In the genomic region with DNA sequence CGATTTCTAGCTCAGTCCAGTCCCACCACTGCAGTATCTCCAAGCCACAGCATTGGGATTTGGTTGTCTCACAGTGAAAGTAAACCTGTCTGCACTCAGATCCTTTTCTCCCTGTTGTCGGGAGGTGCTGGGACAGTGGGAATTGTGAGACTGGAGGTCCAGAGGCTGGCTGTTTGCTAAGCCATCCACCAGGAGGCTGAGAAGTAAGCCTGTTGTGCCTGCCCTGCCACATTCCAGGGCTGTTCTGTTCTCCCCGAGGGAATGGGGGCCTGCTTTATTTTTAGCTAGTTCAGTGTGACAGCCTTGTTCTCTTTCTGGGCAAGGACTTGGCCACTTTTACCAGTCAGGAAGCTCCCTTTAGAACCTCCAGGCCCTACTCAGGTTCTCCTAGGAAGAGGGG, we compare ENCODE assay signal across 8 cellular contexts. TPM values are rescaled to one million over a fixed set of nuclear protein-coding genes. Genes with fewer than 3 reads are reported as not detected.
DNase-seq lines count a peak whose midpoint lies in the region; ATAC-seq and TF ChIP-seq lines count a peak whose summit lies in the region.

No MANE protein-coding gene starts in this region.

- H3K4me3 Mint-ChIP-seq in neural progenitor cell: no peak overlapping the region

- H3K79me2 ChIP-seq in neural progenitor cell (ENCODE audit: low read depth): peaks cover 60% of the 10 kb centered on the region

- no peak overlapping the region for H3K27ac Mint-ChIP-seq in neural progenitor cell

- peaks cover 32% of the 10 kb centered on the region for H3K4me1 ChIP-seq in neural progenitor cell

- H4K20me1 ChIP-seq in neural progenitor cell (ENCODE audit: low read depth): peaks cover 21% of the 10 kb centered on the region

- DNase-seq in AG20443 (ENCODE audit: low spot score) (peak; percentile 62), fibroblast of pulmonary artery (ENCODE audit: low read depth) (peak; percentile 56), neural progenitor cell (ENCODE audit: low spot score) (peak; percentile 72), NCI-H2029 (lab: John Stamatoyannopoulos, UW) (no peak), A172 (ENCODE audit: low spot score) (no peak)

- H3K4me2 ChIP-seq in neural progenitor cell: no peak overlapping the region

- H3K36me3 Mint-ChIP-seq in neural progenitor cell: no peaks in the 10 kb centered on the region

- H3K27me3 ChIP-seq in neural progenitor cell: no peaks in the 10 kb centered on the region

- H3K4me1 Mint-ChIP-seq in neural progenitor cell: peaks cover 43% of the 10 kb centered on the region

- TF ChIP-seq CTCF in fibroblast of pulmonary artery (IDR thresholded peaks at IDR 0.05; ENCODE audit: low read length, missing control alignments) (peak; percentile 45), neural progenitor cell (IDR thresholded peaks at IDR 0.05) (peak; percentile 47)

- H3K27me3 Mint-ChIP-seq in neural progenitor cell (ENCODE audit: insufficient read depth, low read depth): no peaks in the 10 kb centered on the region

- no peaks in the 10 kb centered on the region for H3K9me3 Mint-ChIP-seq in neural progenitor cell

- peak; percentile 96 for ATAC-seq in SK-N-SH treated with all-trans-retinoic acid at 6 μM for 48 hours
- no peak for ATAC-seq in HG02870 (IDR thresholded peaks at IDR 0.05; ENCODE audit: unreplicated experiment)
- no peak for ATAC-seq in HG02763 (IDR thresholded peaks at IDR 0.05; ENCODE audit: unreplicated experiment)

- H3K36me3 ChIP-seq in neural progenitor cell: no peaks in the 10 kb centered on the region

- no peak overlapping the region for H3K9ac ChIP-seq in neural progenitor cell

- no peak overlapping the region for H2AFZ ChIP-seq in neural progenitor cell (replicated peaks)

- no peaks in the 10 kb centered on the region for H3K9me3 ChIP-seq in neural progenitor cell (ENCODE audit: low read depth)

- H3K4me3 ChIP-seq in fibroblast of pulmonary artery (replicated peaks; ENCODE audit: low read depth, low read length) (no peak overlapping the region), neural progenitor cell (no peak overlapping the region)

- peak overlapping the region; percentile 65 for H3K27ac ChIP-seq in neural progenitor cell

- H3F3A ChIP-seq in neural progenitor cell (ENCODE audit: low read depth): peaks cover 6% of the 10 kb centered on the region

TF ChIP-seq in SK-N-SH treated with all-trans-retinoic acid at 6 μM for 48 hours, 23 proteins besides CTCF, POLR2A, EP300 and RAD21:
- TF ChIP-seq, protein P1, sequence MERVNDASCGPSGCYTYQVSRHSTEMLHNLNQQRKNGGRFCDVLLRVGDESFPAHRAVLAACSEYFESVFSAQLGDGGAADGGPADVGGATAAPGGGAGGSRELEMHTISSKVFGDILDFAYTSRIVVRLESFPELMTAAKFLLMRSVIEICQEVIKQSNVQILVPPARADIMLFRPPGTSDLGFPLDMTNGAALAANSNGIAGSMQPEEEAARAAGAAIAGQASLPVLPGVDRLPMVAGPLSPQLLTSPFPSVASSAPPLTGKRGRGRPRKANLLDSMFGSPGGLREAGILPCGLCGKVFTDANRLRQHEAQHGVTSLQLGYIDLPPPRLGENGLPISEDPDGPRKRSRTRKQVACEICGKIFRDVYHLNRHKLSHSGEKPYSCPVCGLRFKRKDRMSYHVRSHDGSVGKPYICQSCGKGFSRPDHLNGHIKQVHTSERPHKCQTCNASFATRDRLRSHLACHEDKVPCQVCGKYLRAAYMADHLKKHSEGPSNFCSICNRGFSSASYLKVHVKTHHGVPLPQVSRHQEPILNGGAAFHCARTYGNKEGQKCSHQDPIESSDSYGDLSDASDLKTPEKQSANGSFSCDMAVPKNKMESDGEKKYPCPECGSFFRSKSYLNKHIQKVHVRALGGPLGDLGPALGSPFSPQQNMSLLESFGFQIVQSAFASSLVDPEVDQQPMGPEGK (CRISPR knock-in tag; IDR thresholded peaks at IDR 0.05; ENCODE audit: borderline replicate concordance): no peak
- TF ChIP-seq TCF4 (CRISPR knock-in tag; IDR thresholded peaks at IDR 0.05; ENCODE audit: borderline replicate concordance): 0 out of 2 replicates have a peak, but pooled peaks have one; percentile 18
- TF ChIP-seq, protein P2, sequence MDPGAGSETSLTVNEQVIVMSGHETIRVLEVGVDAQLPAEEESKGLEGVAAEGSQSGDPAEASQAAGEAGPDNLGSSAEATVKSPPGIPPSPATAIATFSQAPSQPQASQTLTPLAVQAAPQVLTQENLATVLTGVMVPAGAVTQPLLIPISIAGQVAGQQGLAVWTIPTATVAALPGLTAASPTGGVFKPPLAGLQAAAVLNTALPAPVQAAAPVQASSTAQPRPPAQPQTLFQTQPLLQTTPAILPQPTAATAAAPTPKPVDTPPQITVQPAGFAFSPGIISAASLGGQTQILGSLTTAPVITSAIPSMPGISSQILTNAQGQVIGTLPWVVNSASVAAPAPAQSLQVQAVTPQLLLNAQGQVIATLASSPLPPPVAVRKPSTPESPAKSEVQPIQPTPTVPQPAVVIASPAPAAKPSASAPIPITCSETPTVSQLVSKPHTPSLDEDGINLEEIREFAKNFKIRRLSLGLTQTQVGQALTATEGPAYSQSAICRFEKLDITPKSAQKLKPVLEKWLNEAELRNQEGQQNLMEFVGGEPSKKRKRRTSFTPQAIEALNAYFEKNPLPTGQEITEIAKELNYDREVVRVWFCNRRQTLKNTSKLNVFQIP (CRISPR knock-in tag; IDR thresholded peaks at IDR 0.05; ENCODE audit: borderline replicate concordance, low read depth): no peak
- TF ChIP-seq, protein P3, sequence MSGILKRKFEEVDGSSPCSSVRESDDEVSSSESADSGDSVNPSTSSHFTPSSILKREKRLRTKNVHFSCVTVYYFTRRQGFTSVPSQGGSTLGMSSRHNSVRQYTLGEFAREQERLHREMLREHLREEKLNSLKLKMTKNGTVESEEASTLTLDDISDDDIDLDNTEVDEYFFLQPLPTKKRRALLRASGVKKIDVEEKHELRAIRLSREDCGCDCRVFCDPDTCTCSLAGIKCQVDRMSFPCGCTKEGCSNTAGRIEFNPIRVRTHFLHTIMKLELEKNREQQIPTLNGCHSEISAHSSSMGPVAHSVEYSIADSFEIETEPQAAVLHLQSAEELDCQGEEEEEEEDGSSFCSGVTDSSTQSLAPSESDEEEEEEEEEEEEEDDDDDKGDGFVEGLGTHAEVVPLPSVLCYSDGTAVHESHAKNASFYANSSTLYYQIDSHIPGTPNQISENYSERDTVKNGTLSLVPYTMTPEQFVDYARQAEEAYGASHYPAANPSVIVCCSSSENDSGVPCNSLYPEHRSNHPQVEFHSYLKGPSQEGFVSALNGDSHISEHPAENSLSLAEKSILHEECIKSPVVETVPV (CRISPR knock-in tag; IDR thresholded peaks at IDR 0.05): no peak

RNA-seq across cellular contexts. Expression of a gene that starts 54.9 kb away (rescaled TPM):
- 30.1 and 45.8 TPM in 2 replicates for total RNA-seq in neural progenitor cell (ENCODE audit: low replicate concordance)
- 128 and 152 TPM in 2 replicates for total RNA-seq in A172 (2014; rRNA removed; shearing (Covaris generic))

Comparison
In these comparisons a context has a peak if more than half of its experiments do, and no peak if none do; other contexts are left out.
1. DNase-seq: peak in AG20443 (single experiment), fibroblast of pulmonary artery (single experiment) and neural progenitor cell (single experiment); none in NCI-H2029 (single experiment) and A172 (single experiment).